ENCODE assay signal across 1 cellular context in the genomic region with DNA sequence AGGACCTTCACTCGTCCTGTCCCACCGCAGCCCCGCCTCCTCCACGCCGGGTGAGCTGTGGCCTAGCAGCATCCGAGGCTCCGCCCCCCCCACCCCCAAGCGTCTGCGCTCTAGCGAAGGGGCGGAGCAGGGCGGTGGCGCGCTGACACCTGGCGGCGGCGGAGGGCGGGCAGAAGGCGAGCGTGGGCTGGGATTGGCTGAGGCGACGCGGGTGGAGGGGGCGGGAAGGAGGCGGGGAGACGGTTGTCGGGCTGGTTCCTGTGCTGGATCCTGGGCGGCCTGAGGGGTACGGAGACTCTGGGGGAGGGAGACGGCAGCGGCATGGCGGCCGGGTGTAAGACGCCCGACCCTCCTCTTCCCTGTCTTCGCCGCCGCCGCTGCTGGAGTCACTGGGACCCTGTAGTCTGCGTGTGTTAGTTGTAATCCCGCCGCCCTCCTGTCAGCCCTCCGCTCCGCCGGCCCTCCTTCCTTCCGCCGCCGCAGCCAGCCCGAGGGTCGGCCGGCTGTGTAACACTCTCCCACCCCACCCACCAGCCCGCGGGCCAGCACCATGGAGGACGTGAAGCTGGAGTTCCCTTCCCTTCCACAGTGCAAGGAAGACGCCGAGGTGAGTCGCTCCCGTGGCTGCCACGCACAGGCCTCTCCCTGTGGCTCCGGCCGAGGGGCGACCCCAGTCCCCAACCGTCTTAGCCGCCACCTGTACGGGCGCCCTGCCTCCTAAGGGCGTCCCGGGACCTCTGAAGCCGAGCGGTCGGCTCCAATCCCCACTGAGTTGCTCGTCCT.
TF ChIP-seq lines count a peak whose summit lies in the region.

A gene with protein sequence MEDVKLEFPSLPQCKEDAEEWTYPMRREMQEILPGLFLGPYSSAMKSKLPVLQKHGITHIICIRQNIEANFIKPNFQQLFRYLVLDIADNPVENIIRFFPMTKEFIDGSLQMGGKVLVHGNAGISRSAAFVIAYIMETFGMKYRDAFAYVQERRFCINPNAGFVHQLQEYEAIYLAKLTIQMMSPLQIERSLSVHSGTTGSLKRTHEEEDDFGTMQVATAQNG (plus strand): TSS at position 242 of the 783 bp plus-strand sequence. CDS start 309 bp downstream, at position 551.

TF ChIP-seq in GM12878, 131 proteins besides CTCF, POLR2A, EP300 and RAD21 (continued from another document and continues in another):
- TF ChIP-seq SMARCA5 (IDR thresholded peaks at IDR 0.05) = no peak
- TF ChIP-seq, protein P1, sequence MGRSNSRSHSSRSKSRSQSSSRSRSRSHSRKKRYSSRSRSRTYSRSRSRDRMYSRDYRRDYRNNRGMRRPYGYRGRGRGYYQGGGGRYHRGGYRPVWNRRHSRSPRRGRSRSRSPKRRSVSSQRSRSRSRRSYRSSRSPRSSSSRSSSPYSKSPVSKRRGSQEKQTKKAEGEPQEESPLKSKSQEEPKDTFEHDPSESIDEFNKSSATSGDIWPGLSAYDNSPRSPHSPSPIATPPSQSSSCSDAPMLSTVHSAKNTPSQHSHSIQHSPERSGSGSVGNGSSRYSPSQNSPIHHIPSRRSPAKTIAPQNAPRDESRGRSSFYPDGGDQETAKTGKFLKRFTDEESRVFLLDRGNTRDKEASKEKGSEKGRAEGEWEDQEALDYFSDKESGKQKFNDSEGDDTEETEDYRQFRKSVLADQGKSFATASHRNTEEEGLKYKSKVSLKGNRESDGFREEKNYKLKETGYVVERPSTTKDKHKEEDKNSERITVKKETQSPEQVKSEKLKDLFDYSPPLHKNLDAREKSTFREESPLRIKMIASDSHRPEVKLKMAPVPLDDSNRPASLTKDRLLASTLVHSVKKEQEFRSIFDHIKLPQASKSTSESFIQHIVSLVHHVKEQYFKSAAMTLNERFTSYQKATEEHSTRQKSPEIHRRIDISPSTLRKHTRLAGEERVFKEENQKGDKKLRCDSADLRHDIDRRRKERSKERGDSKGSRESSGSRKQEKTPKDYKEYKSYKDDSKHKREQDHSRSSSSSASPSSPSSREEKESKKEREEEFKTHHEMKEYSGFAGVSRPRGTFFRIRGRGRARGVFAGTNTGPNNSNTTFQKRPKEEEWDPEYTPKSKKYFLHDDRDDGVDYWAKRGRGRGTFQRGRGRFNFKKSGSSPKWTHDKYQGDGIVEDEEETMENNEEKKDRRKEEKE (IDR thresholded peaks at IDR 0.05) = no peak
- TF ChIP-seq, protein P2, sequence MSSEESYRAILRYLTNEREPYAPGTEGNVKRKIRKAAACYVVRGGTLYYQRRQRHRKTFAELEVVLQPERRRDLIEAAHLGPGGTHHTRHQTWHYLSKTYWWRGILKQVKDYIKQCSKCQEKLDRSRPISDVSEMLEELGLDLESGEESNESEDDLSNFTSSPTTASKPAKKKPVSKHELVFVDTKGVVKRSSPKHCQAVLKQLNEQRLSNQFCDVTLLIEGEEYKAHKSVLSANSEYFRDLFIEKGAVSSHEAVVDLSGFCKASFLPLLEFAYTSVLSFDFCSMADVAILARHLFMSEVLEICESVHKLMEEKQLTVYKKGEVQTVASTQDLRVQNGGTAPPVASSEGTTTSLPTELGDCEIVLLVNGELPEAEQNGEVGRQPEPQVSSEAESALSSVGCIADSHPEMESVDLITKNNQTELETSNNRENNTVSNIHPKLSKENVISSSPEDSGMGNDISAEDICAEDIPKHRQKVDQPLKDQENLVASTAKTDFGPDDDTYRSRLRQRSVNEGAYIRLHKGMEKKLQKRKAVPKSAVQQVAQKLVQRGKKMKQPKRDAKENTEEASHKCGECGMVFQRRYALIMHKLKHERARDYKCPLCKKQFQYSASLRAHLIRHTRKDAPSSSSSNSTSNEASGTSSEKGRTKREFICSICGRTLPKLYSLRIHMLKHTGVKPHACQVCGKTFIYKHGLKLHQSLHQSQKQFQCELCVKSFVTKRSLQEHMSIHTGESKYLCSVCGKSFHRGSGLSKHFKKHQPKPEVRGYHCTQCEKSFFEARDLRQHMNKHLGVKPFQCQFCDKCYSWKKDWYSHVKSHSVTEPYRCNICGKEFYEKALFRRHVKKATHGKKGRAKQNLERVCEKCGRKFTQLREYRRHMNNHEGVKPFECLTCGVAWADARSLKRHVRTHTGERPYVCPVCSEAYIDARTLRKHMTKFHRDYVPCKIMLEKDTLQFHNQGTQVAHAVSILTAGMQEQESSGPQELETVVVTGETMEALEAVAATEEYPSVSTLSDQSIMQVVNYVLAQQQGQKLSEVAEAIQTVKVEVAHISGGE (CRISPR knock-in tag; IDR thresholded peaks at IDR 0.05) = no peak
- TF ChIP-seq, protein P3, sequence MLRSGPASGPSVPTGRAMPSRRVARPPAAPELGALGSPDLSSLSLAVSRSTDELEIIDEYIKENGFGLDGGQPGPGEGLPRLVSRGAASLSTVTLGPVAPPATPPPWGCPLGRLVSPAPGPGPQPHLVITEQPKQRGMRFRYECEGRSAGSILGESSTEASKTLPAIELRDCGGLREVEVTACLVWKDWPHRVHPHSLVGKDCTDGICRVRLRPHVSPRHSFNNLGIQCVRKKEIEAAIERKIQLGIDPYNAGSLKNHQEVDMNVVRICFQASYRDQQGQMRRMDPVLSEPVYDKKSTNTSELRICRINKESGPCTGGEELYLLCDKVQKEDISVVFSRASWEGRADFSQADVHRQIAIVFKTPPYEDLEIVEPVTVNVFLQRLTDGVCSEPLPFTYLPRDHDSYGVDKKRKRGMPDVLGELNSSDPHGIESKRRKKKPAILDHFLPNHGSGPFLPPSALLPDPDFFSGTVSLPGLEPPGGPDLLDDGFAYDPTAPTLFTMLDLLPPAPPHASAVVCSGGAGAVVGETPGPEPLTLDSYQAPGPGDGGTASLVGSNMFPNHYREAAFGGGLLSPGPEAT (IDR thresholded peaks at IDR 0.05; ENCODE audit: low read depth) = no peak
- TF ChIP-seq SRF (IDR thresholded peaks at IDR 0.05; ENCODE audit: low read depth in 2 of 2, low read length in 2 of 2) = 0 out of 4 replicates have a peak, but pooled peaks of 1 of the 2 experiments have one; percentile 16
- 0 out of 2 replicates have a peak, but pooled peaks have one; percentile 68 for TF ChIP-seq TCF3 (IDR thresholded peaks at IDR 0.05; ENCODE audit: borderline replicate concordance, insufficient read depth, low read depth, low read length)
- TF ChIP-seq, protein P4, sequence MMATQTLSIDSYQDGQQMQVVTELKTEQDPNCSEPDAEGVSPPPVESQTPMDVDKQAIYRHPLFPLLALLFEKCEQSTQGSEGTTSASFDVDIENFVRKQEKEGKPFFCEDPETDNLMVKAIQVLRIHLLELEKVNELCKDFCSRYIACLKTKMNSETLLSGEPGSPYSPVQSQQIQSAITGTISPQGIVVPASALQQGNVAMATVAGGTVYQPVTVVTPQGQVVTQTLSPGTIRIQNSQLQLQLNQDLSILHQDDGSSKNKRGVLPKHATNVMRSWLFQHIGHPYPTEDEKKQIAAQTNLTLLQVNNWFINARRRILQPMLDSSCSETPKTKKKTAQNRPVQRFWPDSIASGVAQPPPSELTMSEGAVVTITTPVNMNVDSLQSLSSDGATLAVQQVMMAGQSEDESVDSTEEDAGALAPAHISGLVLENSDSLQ (IDR thresholded peaks at IDR 0.05) = peak; percentile 63; the same call in 1 of the 2 replicates
- TF ChIP-seq, protein P5, sequence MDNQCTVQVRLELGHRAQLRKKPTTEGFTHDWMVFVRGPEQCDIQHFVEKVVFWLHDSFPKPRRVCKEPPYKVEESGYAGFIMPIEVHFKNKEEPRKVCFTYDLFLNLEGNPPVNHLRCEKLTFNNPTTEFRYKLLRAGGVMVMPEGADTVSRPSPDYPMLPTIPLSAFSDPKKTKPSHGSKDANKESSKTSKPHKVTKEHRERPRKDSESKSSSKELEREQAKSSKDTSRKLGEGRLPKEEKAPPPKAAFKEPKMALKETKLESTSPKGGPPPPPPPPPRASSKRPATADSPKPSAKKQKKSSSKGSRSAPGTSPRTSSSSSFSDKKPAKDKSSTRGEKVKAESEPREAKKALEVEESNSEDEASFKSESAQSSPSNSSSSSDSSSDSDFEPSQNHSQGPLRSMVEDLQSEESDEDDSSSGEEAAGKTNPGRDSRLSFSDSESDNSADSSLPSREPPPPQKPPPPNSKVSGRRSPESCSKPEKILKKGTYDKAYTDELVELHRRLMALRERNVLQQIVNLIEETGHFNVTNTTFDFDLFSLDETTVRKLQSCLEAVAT (IDR thresholded peaks at IDR 0.05) = peak; percentile 53; the same call in 1 of the 2 replicates
- TF ChIP-seq RUNX3 (IDR thresholded peaks at IDR 0.05; ENCODE audit: low read length) = peak; percentile 42
- TF ChIP-seq, protein P6, sequence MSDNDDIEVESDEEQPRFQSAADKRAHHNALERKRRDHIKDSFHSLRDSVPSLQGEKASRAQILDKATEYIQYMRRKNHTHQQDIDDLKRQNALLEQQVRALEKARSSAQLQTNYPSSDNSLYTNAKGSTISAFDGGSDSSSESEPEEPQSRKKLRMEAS (IDR thresholded peaks at IDR 0.05; ENCODE audit: low read depth, low read length) = no peak; the same call in 1 of the 2 replicates
- no peak for TF ChIP-seq NFXL1 (IDR thresholded peaks at IDR 0.05; ENCODE audit: borderline replicate concordance)
- peak; percentile 88 for TF ChIP-seq YY1 (IDR thresholded peaks at IDR 0.05; ENCODE audit: low read depth, low read length)
- TF ChIP-seq, protein P7, sequence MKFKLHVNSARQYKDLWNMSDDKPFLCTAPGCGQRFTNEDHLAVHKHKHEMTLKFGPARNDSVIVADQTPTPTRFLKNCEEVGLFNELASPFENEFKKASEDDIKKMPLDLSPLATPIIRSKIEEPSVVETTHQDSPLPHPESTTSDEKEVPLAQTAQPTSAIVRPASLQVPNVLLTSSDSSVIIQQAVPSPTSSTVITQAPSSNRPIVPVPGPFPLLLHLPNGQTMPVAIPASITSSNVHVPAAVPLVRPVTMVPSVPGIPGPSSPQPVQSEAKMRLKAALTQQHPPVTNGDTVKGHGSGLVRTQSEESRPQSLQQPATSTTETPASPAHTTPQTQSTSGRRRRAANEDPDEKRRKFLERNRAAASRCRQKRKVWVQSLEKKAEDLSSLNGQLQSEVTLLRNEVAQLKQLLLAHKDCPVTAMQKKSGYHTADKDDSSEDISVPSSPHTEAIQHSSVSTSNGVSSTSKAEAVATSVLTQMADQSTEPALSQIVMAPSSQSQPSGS (IDR thresholded peaks at IDR 0.05; ENCODE audit: low read length) = no peak
- no peak for TF ChIP-seq SPI1 (IDR thresholded peaks at IDR 0.05; ENCODE audit: borderline replicate concordance, insufficient read depth, low read depth, low read length)
- peak; percentile 42 for TF ChIP-seq BACH1 (IDR thresholded peaks at IDR 0.05; ENCODE audit: borderline replicate concordance)
- TF ChIP-seq IKZF1 (conservative IDR thresholded peaks at IDR 0.05) = peak; percentile 45
- TF ChIP-seq SIN3A (IDR thresholded peaks at IDR 0.05; ENCODE audit: low read depth, low read length) = no peak
- no peak; the same call in 1 of the 2 replicates for TF ChIP-seq PAX5 (IDR thresholded peaks at IDR 0.05; ENCODE audit: borderline replicate concordance, low read depth, low read length)
- TF ChIP-seq CBX3 (IDR thresholded peaks at IDR 0.05; ENCODE audit: borderline replicate concordance, low read depth) = no peak
- peak; percentile 74; the same call in 2 of the 3 replicates for TF ChIP-seq POU2F2 (IDR thresholded peaks at IDR 0.05; ENCODE audit: borderline replicate concordance, low read depth, low read length)
- TF ChIP-seq, protein P8, sequence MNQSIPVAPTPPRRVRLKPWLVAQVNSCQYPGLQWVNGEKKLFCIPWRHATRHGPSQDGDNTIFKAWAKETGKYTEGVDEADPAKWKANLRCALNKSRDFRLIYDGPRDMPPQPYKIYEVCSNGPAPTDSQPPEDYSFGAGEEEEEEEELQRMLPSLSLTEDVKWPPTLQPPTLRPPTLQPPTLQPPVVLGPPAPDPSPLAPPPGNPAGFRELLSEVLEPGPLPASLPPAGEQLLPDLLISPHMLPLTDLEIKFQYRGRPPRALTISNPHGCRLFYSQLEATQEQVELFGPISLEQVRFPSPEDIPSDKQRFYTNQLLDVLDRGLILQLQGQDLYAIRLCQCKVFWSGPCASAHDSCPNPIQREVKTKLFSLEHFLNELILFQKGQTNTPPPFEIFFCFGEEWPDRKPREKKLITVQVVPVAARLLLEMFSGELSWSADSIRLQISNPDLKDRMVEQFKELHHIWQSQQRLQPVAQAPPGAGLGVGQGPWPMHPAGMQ (IDR thresholded peaks at IDR 0.05; ENCODE audit: borderline replicate concordance) = no peak
- peak; percentile 84 for TF ChIP-seq SP1 (IDR thresholded peaks at IDR 0.05; ENCODE audit: low read depth, low read length)
- TF ChIP-seq ETV6 (conservative IDR thresholded peaks at IDR 0.05 in 1 of 2, IDR thresholded peaks at IDR 0.05 in 1 of 2; ENCODE audit: borderline replicate concordance in 1 of 2, low read depth in 1 of 2) = no peak
- peak; percentile 71; the same call in 1 of the 2 replicates for TF ChIP-seq TAF1 (IDR thresholded peaks at IDR 0.05; ENCODE audit: borderline replicate concordance, low read depth, low read length)
- TF ChIP-seq, protein P9, sequence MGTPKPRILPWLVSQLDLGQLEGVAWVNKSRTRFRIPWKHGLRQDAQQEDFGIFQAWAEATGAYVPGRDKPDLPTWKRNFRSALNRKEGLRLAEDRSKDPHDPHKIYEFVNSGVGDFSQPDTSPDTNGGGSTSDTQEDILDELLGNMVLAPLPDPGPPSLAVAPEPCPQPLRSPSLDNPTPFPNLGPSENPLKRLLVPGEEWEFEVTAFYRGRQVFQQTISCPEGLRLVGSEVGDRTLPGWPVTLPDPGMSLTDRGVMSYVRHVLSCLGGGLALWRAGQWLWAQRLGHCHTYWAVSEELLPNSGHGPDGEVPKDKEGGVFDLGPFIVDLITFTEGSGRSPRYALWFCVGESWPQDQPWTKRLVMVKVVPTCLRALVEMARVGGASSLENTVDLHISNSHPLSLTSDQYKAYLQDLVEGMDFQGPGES (IDR thresholded peaks at IDR 0.05) = no peak
- TF ChIP-seq ZSCAN29 (IDR thresholded peaks at IDR 0.05) = no peak
- 0 out of 2 replicates have a peak, but pooled peaks have one; percentile 26 for TF ChIP-seq RB1 (IDR thresholded peaks at IDR 0.05; ENCODE audit: borderline replicate concordance)
- TF ChIP-seq POLR2AphosphoS2 (IDR thresholded peaks at IDR 0.05; ENCODE audit: low read depth, low read length) = no peak
- TF ChIP-seq NR2C1 (IDR thresholded peaks at IDR 0.05) = no peak
- TF ChIP-seq SMC3 (IDR thresholded peaks at IDR 0.05; ENCODE audit: borderline replicate concordance, low read length) = no peak
- TF ChIP-seq CHD2 (IDR thresholded peaks at IDR 0.05; ENCODE audit: borderline replicate concordance, low read depth, low read length) = peak; percentile 77
- TF ChIP-seq, protein P10, sequence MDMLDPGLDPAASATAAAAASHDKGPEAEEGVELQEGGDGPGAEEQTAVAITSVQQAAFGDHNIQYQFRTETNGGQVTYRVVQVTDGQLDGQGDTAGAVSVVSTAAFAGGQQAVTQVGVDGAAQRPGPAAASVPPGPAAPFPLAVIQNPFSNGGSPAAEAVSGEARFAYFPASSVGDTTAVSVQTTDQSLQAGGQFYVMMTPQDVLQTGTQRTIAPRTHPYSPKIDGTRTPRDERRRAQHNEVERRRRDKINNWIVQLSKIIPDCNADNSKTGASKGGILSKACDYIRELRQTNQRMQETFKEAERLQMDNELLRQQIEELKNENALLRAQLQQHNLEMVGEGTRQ (IDR thresholded peaks at IDR 0.05; ENCODE audit: borderline replicate concordance, low read depth, low read length) = no peak
- TF ChIP-seq, protein P11, sequence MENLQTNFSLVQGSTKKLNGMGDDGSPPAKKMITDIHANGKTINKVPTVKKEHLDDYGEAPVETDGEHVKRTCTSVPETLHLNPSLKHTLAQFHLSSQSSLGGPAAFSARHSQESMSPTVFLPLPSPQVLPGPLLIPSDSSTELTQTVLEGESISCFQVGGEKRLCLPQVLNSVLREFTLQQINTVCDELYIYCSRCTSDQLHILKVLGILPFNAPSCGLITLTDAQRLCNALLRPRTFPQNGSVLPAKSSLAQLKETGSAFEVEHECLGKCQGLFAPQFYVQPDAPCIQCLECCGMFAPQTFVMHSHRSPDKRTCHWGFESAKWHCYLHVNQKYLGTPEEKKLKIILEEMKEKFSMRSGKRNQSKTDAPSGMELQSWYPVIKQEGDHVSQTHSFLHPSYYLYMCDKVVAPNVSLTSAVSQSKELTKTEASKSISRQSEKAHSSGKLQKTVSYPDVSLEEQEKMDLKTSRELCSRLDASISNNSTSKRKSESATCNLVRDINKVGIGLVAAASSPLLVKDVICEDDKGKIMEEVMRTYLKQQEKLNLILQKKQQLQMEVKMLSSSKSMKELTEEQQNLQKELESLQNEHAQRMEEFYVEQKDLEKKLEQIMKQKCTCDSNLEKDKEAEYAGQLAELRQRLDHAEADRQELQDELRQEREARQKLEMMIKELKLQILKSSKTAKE (IDR thresholded peaks at IDR 0.05; ENCODE audit: low read depth, poor library complexity, severe bottlenecking) = no peak
